ENCODE assay signal across 10 cellular contexts in genomic region chr2:73851274-73851673, GRCh38. TPM values are rescaled to one million over a fixed set of nuclear protein-coding genes. Genes with fewer than 3 reads are reported as not detected.
A peak's percentile ranks its signal among the peaks of the same experiment; 100 is the strongest.
DNase-seq lines count a peak whose midpoint lies in the region; ATAC-seq and TF ChIP-seq lines count a peak whose summit lies in the region.
"Had no signal": no experiment of that assay in that cellular context is flagged by ENCODE, and none has a peak within 500 bp of the region (broad histone marks: within the 10 kb centered on the region; RNA-seq: fewer than 3 reads in every experiment).

No MANE protein-coding gene starts in this region.

- DNase-seq in A673 (ENCODE audit: low spot score) (peak; percentile 26), GM12865 (ENCODE audit: low read depth) (peak; percentile 28), RPMI8226 (peak; percentile 32), sciatic nerve (ENCODE audit: low spot score) (no peak)
- no peak for DNase-seq in activated T-cell treated with anti-CD3 and anti-CD28 coated beads, Interleukin-2, amount 50 U/mL, for 48 hours
- DNase-seq: foreskin melanocyte, natural killer cell had no signal

- peaks cover 72% of the 10 kb centered on the region for H3K36me3 ChIP-seq in A673 (ENCODE audit: insufficient read depth, low read length, poor library complexity, severe bottlenecking)

- H3K9me3 Mint-ChIP-seq in activated T-helper 17 cell treated with anti-CD3 and anti-CD28 coated beads, Interleukin-2, amount 50 U/mL, for 72 hours = no peaks in the 10 kb centered on the region
- H3K9me3 Mint-ChIP-seq: natural killer cell had no signal

- TF ChIP-seq CTCF in A673 (conservative IDR thresholded peaks at IDR 0.05; ENCODE audit: low read depth, low read length) = peak; percentile 44
- peak; percentile 30 for TF ChIP-seq CTCF in GM12865 (IDR thresholded peaks at IDR 0.05; ENCODE audit: insufficient read depth, low read depth, low read length, missing control alignments)

- CTCF ChIA-PET in A673 (lab: Charles Lee) = no interaction called here

- peak; percentile 44 for ATAC-seq in esophagus mucosa
- no peak for ATAC-seq in sciatic nerve
- ATAC-seq in activated T-helper 17 cell treated with anti-CD3 and anti-CD28 coated beads, Interleukin-2, amount 50 U/mL, for 72 hours (replicated peaks) = no peak
- no peak for ATAC-seq in GM19467 (IDR thresholded peaks at IDR 0.05; ENCODE audit: unreplicated experiment)

- H3K27ac ChIP-seq in A673 (ENCODE audit: low read depth, low read length, poor library complexity, severe bottlenecking) = no peak overlapping the region

- intact Hi-C loops in A673 (cut with micrococcal nuclease; ENCODE audit: unreplicated experiment) (no loop called here), sciatic nerve (cut with DNase I) (no loop called here)

- no peak overlapping the region for H3K27ac Mint-ChIP-seq in activated T-helper 17 cell treated with anti-CD3 and anti-CD28 coated beads, Interleukin-2, amount 50 U/mL, for 72 hours
- H3K27ac Mint-ChIP-seq: natural killer cell had no signal

- H3K4me1 Mint-ChIP-seq in activated T-helper 17 cell treated with anti-CD3 and anti-CD28 coated beads, Interleukin-2, amount 50 U/mL, for 72 hours = peaks cover 13% of the 10 kb centered on the region
- H3K4me1 Mint-ChIP-seq: natural killer cell had no signal

- no peaks in the 10 kb centered on the region for H3K27me3 ChIP-seq in A673 (replicated peaks; ENCODE audit: insufficient read depth, low read depth, low read length, poor library complexity)

- no peak overlapping the region for H3K4me3 ChIP-seq in A673 (ENCODE audit: low read depth, low read length, poor library complexity, severe bottlenecking)
- no peak overlapping the region for H3K4me3 ChIP-seq in GM12865 (ENCODE audit: low read depth, low read length)

- POLR2A ChIA-PET in A673 (lab: Charles Lee; ENCODE audit: low non-redundant PET) = no interaction called here

- BruUV-seq in A673 (replicated peaks; lab: Mats Ljungman, UMichigan) = no TSS peak

- peaks cover 42% of the 10 kb centered on the region for H3K36me3 Mint-ChIP-seq in activated T-helper 17 cell treated with anti-CD3 and anti-CD28 coated beads, Interleukin-2, amount 50 U/mL, for 72 hours (ENCODE audit: low read depth)

- H3K4me3 Mint-ChIP-seq in activated T-helper 17 cell treated with anti-CD3 and anti-CD28 coated beads, Interleukin-2, amount 50 U/mL, for 72 hours = no peak overlapping the region
- H3K4me3 Mint-ChIP-seq: natural killer cell had no signal

- H3K27me3 Mint-ChIP-seq in activated T-helper 17 cell treated with anti-CD3 and anti-CD28 coated beads, Interleukin-2, amount 50 U/mL, for 72 hours = no peaks in the 10 kb centered on the region

- no peaks in the 10 kb centered on the region for H3K9me3 ChIP-seq in A673 (ENCODE audit: low read depth, low read length, poor library complexity, severe bottlenecking)

- H3K4me1 ChIP-seq in A673 (ENCODE audit: insufficient read depth, low read length, poor library complexity, severe bottlenecking) = no peaks in the 10 kb centered on the region

RNA-seq across cellular contexts. Expression of gene STAMBP, which starts 22.5 kb away (rescaled TPM):
- total RNA-seq in A673 (2021) (66.3 and 67.1 TPM in 2 replicates), esophagus mucosa (33.5 TPM), sciatic nerve (41.5 TPM)
- 100 to 1,000 TPM in 1 of 2 donors, 10 to 100 TPM in 1; 59.5 to 152 TPM for total RNA-seq in activated T-helper 17 cell treated with anti-CD3 and anti-CD28 coated beads, Interleukin-2, amount 50 U/mL, for 72 hours

RNA-seq across cellular contexts. Expression of gene ACTG2, which starts 41.5 kb away (rescaled TPM):
- total RNA-seq in A673 (2021) (0.59 and 2.7 TPM in 2 replicates), esophagus mucosa (40.8 TPM), sciatic nerve (4.4 TPM)
- not detected for total RNA-seq in activated T-helper 17 cell treated with anti-CD3 and anti-CD28 coated beads, Interleukin-2, amount 50 U/mL, for 72 hours
- total RNA-seq: natural killer cell had no signal

Comparison
In these comparisons a context has a peak if more than half of its experiments do, and no peak if none do; other contexts are left out.
1. DNase-seq: peak in A673 (single experiment), GM12865 (single experiment) and RPMI8226 (single experiment); none in activated T-cell treated with anti-CD3 and anti-CD28 coated beads, Interleukin-2, amount 50 U/mL, for 48 hours (0 of 2) and sciatic nerve (single experiment).